Comparison of ENCODE assay signal across 7 cellular contexts in genomic region chr7:39192476-39192875, GRCh38.
"Had no signal": no experiment of that assay in that cellular context is flagged by ENCODE, and none has a peak within 500 bp of the region (broad histone marks: within the 10 kb centered on the region; RNA-seq: fewer than 3 reads in every experiment).

No MANE protein-coding gene starts in this region.

- DNase-seq: GM23248, GOT3, H7, HFFc6, IMR-90 had no signal

- H3K9ac ChIP-seq: GM23248 had no signal

- H3K36me3 ChIP-seq: HAP-1 had no signal

- H3K27ac ChIP-seq: GM23248 had no signal

- H3K4me3 ChIP-seq: GM23248, HAP-1 had no signal

- H3K4me3 Mint-ChIP-seq: HFFc6 had no signal

- H3K9me3 ChIP-seq: HAP-1 had no signal

- H3K27ac Mint-ChIP-seq: HFFc6 had no signal

- ATAC-seq: HCT116 had no signal
